ENCODE assay signal across 14 cellular contexts in genomic region chr9:93597871-93598646, GRCh38. TPM values are rescaled to one million over a fixed set of nuclear protein-coding genes. Genes with fewer than 3 reads are reported as not detected.
A peak's percentile ranks its signal among the peaks of the same experiment; 100 is the strongest.
DNase-seq lines count a peak whose midpoint lies in the region; ATAC-seq and TF ChIP-seq lines count a peak whose summit lies in the region.
"Had no signal": no experiment of that assay in that cellular context is flagged by ENCODE, and none has a peak within 500 bp of the region (broad histone marks: within the 10 kb centered on the region; RNA-seq: fewer than 3 reads in every experiment).

No MANE protein-coding gene starts in this region.

- H3K4me2 ChIP-seq in smooth muscle cell: no peak overlapping the region

- H3K9me3 ChIP-seq in heart right ventricle (no peaks in the 10 kb centered on the region), upper lobe of right lung (no peaks in the 10 kb centered on the region), prostate gland (no peaks in the 10 kb centered on the region), smooth muscle cell (replicated peaks; ENCODE audit: low read depth) (no peaks in the 10 kb centered on the region)
- H3K9me3 ChIP-seq: breast epithelium had no signal

- ATAC-seq in heart right ventricle (peak in 2 of 8 donors; percentile 1 to 8), left ventricle myocardium superior (no peak), upper lobe of right lung (no peak)

- H3K4me3 ChIP-seq in heart right ventricle: no peak overlapping the region
- H3K4me3 ChIP-seq in upper lobe of right lung: no peak overlapping the region
- H3K4me3 ChIP-seq in prostate gland: no peak overlapping the region
- no peak overlapping the region for H3K4me3 ChIP-seq in smooth muscle cell
- H3K4me3 ChIP-seq: breast epithelium, SK-N-MC had no signal

- H3K27me3 ChIP-seq in heart right ventricle (no peaks in the 10 kb centered on the region), upper lobe of right lung (no peaks in the 10 kb centered on the region), prostate gland (replicated peaks; ENCODE audit: insufficient read depth) (no peaks in the 10 kb centered on the region), smooth muscle cell (ENCODE audit: low read depth) (no peaks in the 10 kb centered on the region)
- H3K27me3 ChIP-seq: breast epithelium had no signal

- TF ChIP-seq CTCF in heart right ventricle (IDR thresholded peaks at IDR 0.05) (no peak), upper lobe of right lung (IDR thresholded peaks at IDR 0.05) (no peak), prostate gland (IDR thresholded peaks at IDR 0.05) (no peak), smooth muscle cell (IDR thresholded peaks at IDR 0.05; ENCODE audit: borderline replicate concordance, insufficient read depth, poor library complexity, severe bottlenecking) (no peak)

- TF ChIP-seq POLR2A in prostate gland (IDR thresholded peaks at IDR 0.05): no peak

- 80 to 84% methylated on average over 15 of the region's 15 CpGs for WGBS in heart right ventricle, 2 donors
- 84% methylated on average over 15 of the region's 15 CpGs for WGBS in prostate gland
- WGBS in smooth muscle cell (ENCODE audit: low lambda C conversion rate): 92% methylated on average over 15 of the region's 15 CpGs

- no peak overlapping the region for H2AFZ ChIP-seq in smooth muscle cell (ENCODE audit: low read depth)

- H3K4me1 ChIP-seq in heart right ventricle (peaks cover 18 to 59% (median 45%) of the 10 kb centered on the region in 9 donors), upper lobe of right lung (peaks cover 30% of the 10 kb centered on the region), prostate gland (replicated peaks) (peaks cover 9% of the 10 kb centered on the region), smooth muscle cell (ENCODE audit: low read depth) (no peaks in the 10 kb centered on the region)
- H3K4me1 ChIP-seq: breast epithelium had no signal

- no peaks in the 10 kb centered on the region for H3F3A ChIP-seq in smooth muscle cell (ENCODE audit: low read depth)

- H3K9ac ChIP-seq in smooth muscle cell (ENCODE audit: low read depth): no peak overlapping the region

- H4K20me1 ChIP-seq in smooth muscle cell (ENCODE audit: low read depth): peaks cover 99% of the 10 kb centered on the region

- peak overlapping the region in 6 of 10 donors; percentile 22 to 74 (median 50) for H3K27ac ChIP-seq in heart right ventricle
- H3K27ac ChIP-seq in upper lobe of right lung: peak overlapping the region; percentile 36
- H3K27ac ChIP-seq in prostate gland: no peak overlapping the region
- H3K27ac ChIP-seq in smooth muscle cell (ENCODE audit: low read depth): no peak overlapping the region
- H3K27ac ChIP-seq: breast epithelium, SK-N-MC had no signal

- peaks cover 65% of the 10 kb centered on the region for H3K79me2 ChIP-seq in smooth muscle cell (ENCODE audit: low read depth)

- intact Hi-C loops in heart right ventricle (cut with DNase I) (loop anchor here in 1 of 10 donors (10.0 kb wide), 1 partner anchor 57 kb away; no protein-coding TSS in a partner anchor), left ventricle myocardium superior (cut with micrococcal nuclease) (no loop called here), upper lobe of right lung (cut with DNase I) (no loop called here), prostate gland (cut with DNase I) (no loop called here)

- H3K36me3 ChIP-seq in heart right ventricle (no peaks in the 10 kb centered on the region), upper lobe of right lung (no peaks in the 10 kb centered on the region), prostate gland (no peaks in the 10 kb centered on the region), smooth muscle cell (ENCODE audit: low read depth) (no peaks in the 10 kb centered on the region)
- H3K36me3 ChIP-seq: breast epithelium had no signal

- DNase-seq in heart right ventricle (no peak), left ventricle myocardium superior (no peak), NCI-H69 (lab: John Stamatoyannopoulos, UW) (peak; percentile 87), islet precursor cell (peak; percentile 37), upper lobe of right lung (peak; percentile 39), prostate gland (ENCODE audit: low spot score) (no peak), smooth muscle cell (lab: John Stamatoyannopoulos, UW; ENCODE audit: unreplicated experiment) (no peak), DMS79 (lab: John Stamatoyannopoulos, UW) (no peak)
- DNase-seq: effector memory CD4-positive, alpha-beta T cell; Karpas-422; NCI-H1436; NCI-H446 had no signal

RNA-seq across cellular contexts. Expression of gene PHF2, which starts 21.7 kb away (rescaled TPM):
- total RNA-seq in heart right ventricle (10 to 100 TPM; 20.4 to 28.0 (median 23.0) TPM), left ventricle myocardium superior (32.0 TPM), upper lobe of right lung (37.0 TPM), prostate gland (10 to 100 TPM; 32.4 to 32.9 TPM), smooth muscle cell (18.0 and 18.3 TPM in 2 replicates)
- polyA plus RNA-seq in heart right ventricle (10 to 100 TPM; 13.9 to 31.3 TPM), smooth muscle cell (11.1 and 13.0 TPM in 2 replicates)

Comparison
In these comparisons a context has a peak if more than half of its experiments do, and no peak if none do; other contexts are left out.
1. DNase-seq: peak in NCI-H69 (single experiment), islet precursor cell (single experiment) and upper lobe of right lung (single experiment); none in heart right ventricle (0 of 2), left ventricle myocardium superior (single experiment), prostate gland (single experiment), smooth muscle cell (single experiment) and DMS79 (single experiment).
2. H3K27ac ChIP-seq: peak in heart right ventricle (6 of 10) and upper lobe of right lung (single experiment); none in prostate gland (0 of 2) and smooth muscle cell (single experiment).